ENCODE assay signal across 28 cellular contexts in the genomic region with DNA sequence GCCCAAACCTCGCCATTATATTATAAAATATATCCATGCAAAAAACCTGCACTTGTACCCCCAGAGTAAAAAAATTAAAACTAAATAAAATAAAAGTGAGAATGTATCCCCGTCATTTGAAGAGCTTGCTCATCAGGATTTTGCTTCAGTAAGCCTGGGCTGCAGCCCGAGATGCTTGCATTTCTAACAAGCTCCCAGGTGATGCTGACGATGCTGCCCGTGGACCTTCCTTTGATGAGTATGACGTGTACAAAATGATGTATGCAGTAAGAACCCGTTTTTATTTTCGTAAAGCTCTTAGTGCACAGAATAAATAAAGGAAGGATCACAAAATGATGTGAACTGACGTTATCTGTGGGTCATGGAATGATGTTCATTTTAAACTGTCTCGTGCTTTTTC.
"Had no signal": no experiment of that assay in that cellular context is flagged by ENCODE, and none has a peak within 500 bp of the region (broad histone marks: within the 10 kb centered on the region; RNA-seq: fewer than 3 reads in every experiment).

No MANE protein-coding gene starts in this region.

- H3K4me1 ChIP-seq: tibial artery, tibial nerve, uterus, vagina had no signal

- H3K9me3 Mint-ChIP-seq: stimulated activated effector memory CD8-positive, alpha-beta T cell treated with anti-CD3 and anti-CD28 coated beads, Interleukin-12 subunit alpha, Interleukin-12 subunit beta, amount 100 ng/mL, for 72 hours; stimulated activated memory B cell treated with anti-CD40 and anti-IgM and Interleukin-4, amounts not matched to agents 10 μg/mL and 1 μg/mL and 100 μg/mL, for 72 hours; stimulated activated naive B cell treated with anti-CD40 and anti-IgM and Interleukin-4, amounts not matched to agents 10 μg/mL and 1 μg/mL and 100 μg/mL, for 72 hours; stimulated activated naive CD8-positive, alpha-beta T cell treated with anti-CD3 and anti-CD28 coated beads, Interleukin-15, amount 100 ng/mL, for 72 hours; stimulated activated naive CD8-positive, alpha-beta T cell treated with anti-CD3 and anti-CD28 coated beads, Interleukin-15, Interleukin-2, amounts not matched to agents 100 ng/mL and 50 ng/mL, for 24 hours; type B pancreatic cell had no signal

- H3K27me3 Mint-ChIP-seq: stimulated activated naive CD8-positive, alpha-beta T cell treated with anti-CD3 and anti-CD28 coated beads, Interleukin-15, amount 100 ng/mL, for 72 hours; stimulated activated naive CD8-positive, alpha-beta T cell treated with anti-CD3 and anti-CD28 coated beads, Interleukin-15, Interleukin-2, amounts not matched to agents 100 ng/mL and 50 ng/mL, for 24 hours; type B pancreatic cell had no signal

- H3K27me3 ChIP-seq: stomach, suprapubic skin, testis, thyroid gland, tibial artery, tibial nerve, transverse colon, upper lobe of left lung, upper lobe of right lung, uterus, vagina had no signal

- DNase-seq: stimulated activated CD4-positive, alpha-beta T cell treated with anti-CD3 and anti-CD28 coated beads, Interleukin-2, amount 100 ng/mL, for 48 hours; stimulated activated CD4-positive, alpha-beta T cell treated with anti-CD3 and anti-CD28 coated beads, Interleukin-4, amount 100 ng/mL, for 1 hour; stimulated activated CD4-positive, alpha-beta T cell treated with anti-CD3 and anti-CD28 coated beads, Interleukin-4, amount 100 ng/mL, for 24 hours; stimulated activated CD4-positive, alpha-beta T cell treated with anti-CD3 and anti-CD28 coated beads, Interleukin-4, amount 100 ng/mL, for 4 hours; stimulated activated CD8-positive, alpha-beta memory T cell treated with anti-CD3 and anti-CD28 coated beads, Interleukin-4, amount 100 ng/mL, for 48 hours; stimulated activated naive B cell treated with anti-CD40 and anti-IgM and Interleukin-4, amounts not matched to agents 10 μg/mL and 1 μg/mL and 100 μg/mL, for 72 hours; stimulated activated naive CD4-positive, alpha-beta T cell; stimulated activated naive CD4-positive, alpha-beta T cell treated with Interleukin-2 at 50 U/mL for 16 hours; stimulated activated naive CD8-positive, alpha-beta T cell treated with anti-CD3 and anti-CD28 coated beads, Interleukin-15, amount 100 ng/mL, for 72 hours; stimulated activated naive CD8-positive, alpha-beta T cell treated with anti-CD3 and anti-CD28 coated beads, Interleukin-15, Interleukin-2, amounts not matched to agents 100 U/mL and 50 U/mL, for 24 hours; stomach; substantia nigra; testis; thyroid gland; tibial artery; transverse colon; upper lobe of left lung; uterus had no signal

- H3K9me3 ChIP-seq: stomach, suprapubic skin, testis, thoracic aorta, thyroid gland, tibial artery, tibial nerve, transverse colon, upper lobe of left lung, upper lobe of right lung, uterus, vagina had no signal

- H3K4me3 Mint-ChIP-seq: stimulated activated effector memory CD8-positive, alpha-beta T cell treated with anti-CD3 and anti-CD28 coated beads, Interleukin-12 subunit alpha, Interleukin-12 subunit beta, amount 100 ng/mL, for 72 hours; stimulated activated memory B cell treated with anti-CD40 and anti-IgM and Interleukin-4, amounts not matched to agents 10 μg/mL and 1 μg/mL and 100 μg/mL, for 72 hours; stimulated activated naive B cell treated with anti-CD40 and anti-IgM and Interleukin-4, amounts not matched to agents 10 μg/mL and 1 μg/mL and 100 μg/mL, for 72 hours; stimulated activated naive CD8-positive, alpha-beta T cell treated with anti-CD3 and anti-CD28 coated beads, Interleukin-15, amount 100 ng/mL, for 72 hours; stimulated activated naive CD8-positive, alpha-beta T cell treated with anti-CD3 and anti-CD28 coated beads, Interleukin-15, Interleukin-2, amounts not matched to agents 100 ng/mL and 50 ng/mL, for 24 hours; type B pancreatic cell had no signal

- H3K4me3 ChIP-seq: stomach, suprapubic skin, testis, thoracic aorta, thyroid gland, tibial artery, tibial nerve, transverse colon, upper lobe of left lung, upper lobe of right lung, uterus, vagina had no signal

- H3K27ac ChIP-seq: stomach, suprapubic skin, testis, thoracic aorta, thyroid gland, tibial artery, tibial nerve, transverse colon, upper lobe of left lung, upper lobe of right lung, uterus, vagina had no signal

- H3K27ac Mint-ChIP-seq: stimulated activated effector memory CD8-positive, alpha-beta T cell treated with anti-CD3 and anti-CD28 coated beads, Interleukin-12 subunit alpha, Interleukin-12 subunit beta, amount 100 ng/mL, for 72 hours; stimulated activated memory B cell treated with anti-CD40 and anti-IgM and Interleukin-4, amounts not matched to agents 10 μg/mL and 1 μg/mL and 100 μg/mL, for 72 hours; stimulated activated naive B cell treated with anti-CD40 and anti-IgM and Interleukin-4, amounts not matched to agents 10 μg/mL and 1 μg/mL and 100 μg/mL, for 72 hours; stimulated activated naive CD8-positive, alpha-beta T cell treated with anti-CD3 and anti-CD28 coated beads, Interleukin-15, amount 100 ng/mL, for 72 hours; stimulated activated naive CD8-positive, alpha-beta T cell treated with anti-CD3 and anti-CD28 coated beads, Interleukin-15, Interleukin-2, amounts not matched to agents 100 ng/mL and 50 ng/mL, for 24 hours; type B pancreatic cell had no signal

- ATAC-seq: stimulated activated effector memory CD8-positive, alpha-beta T cell treated with anti-CD3 and anti-CD28 coated beads, Interleukin-12 subunit alpha, Interleukin-12 subunit beta, amount 100 ng/mL, for 72 hours; stimulated activated memory B cell treated with anti-CD40 and anti-IgM and Interleukin-4, amounts not matched to agents 10 μg/mL and 1 μg/mL and 100 μg/mL, for 72 hours; stimulated activated naive B cell treated with anti-CD40 and anti-IgM and Interleukin-4, amounts not matched to agents 10 μg/mL and 1 μg/mL and 100 μg/mL, for 72 hours; stimulated activated naive CD8-positive, alpha-beta T cell treated with anti-CD3 and anti-CD28 coated beads, Interleukin-15, amount 100 ng/mL, for 72 hours; stimulated activated naive CD8-positive, alpha-beta T cell treated with anti-CD3 and anti-CD28 coated beads, Interleukin-15, Interleukin-2, amounts not matched to agents 100 U/mL and 50 U/mL, for 24 hours; upper lobe of right lung had no signal

- H3K4me1 Mint-ChIP-seq: stimulated activated naive B cell treated with anti-CD40 and anti-IgM and Interleukin-4, amounts not matched to agents 10 μg/mL and 1 μg/mL and 100 μg/mL, for 72 hours had no signal

- FAIRE-seq: urothelium cell line had no signal

- H3K36me3 ChIP-seq: stomach, suprapubic skin, thoracic aorta, thyroid gland, tibial artery, tibial nerve, transverse colon, upper lobe of left lung, upper lobe of right lung, uterus, vagina had no signal

- H3K36me3 Mint-ChIP-seq: stimulated activated effector memory CD8-positive, alpha-beta T cell treated with anti-CD3 and anti-CD28 coated beads, Interleukin-12 subunit alpha, Interleukin-12 subunit beta, amount 100 ng/mL, for 72 hours; stimulated activated memory B cell treated with anti-CD40 and anti-IgM and Interleukin-4, amounts not matched to agents 10 μg/mL and 1 μg/mL and 100 μg/mL, for 72 hours; stimulated activated naive B cell treated with anti-CD40 and anti-IgM and Interleukin-4, amounts not matched to agents 10 μg/mL and 1 μg/mL and 100 μg/mL, for 72 hours; type B pancreatic cell had no signal
